Comparison of ENCODE assay signal across 16 cellular contexts in genomic region chr1:86712088-86712860, GRCh38.
"Had no signal": no experiment of that assay in that cellular context is flagged by ENCODE, and none has a peak within 500 bp of the region (broad histone marks: within the 10 kb centered on the region; RNA-seq: fewer than 3 reads in every experiment).

No MANE protein-coding gene starts in this region.

- H3K27ac ChIP-seq: coronary artery, esophagus muscularis mucosa, ovary, tibial nerve, uterus had no signal

- H3K9me3 ChIP-seq: esophagus muscularis mucosa, ovary, tibial nerve, uterus had no signal

- H3K36me3 ChIP-seq: ovary, uterus had no signal

- H3K27me3 ChIP-seq: esophagus muscularis mucosa, ovary, tibial nerve, uterus had no signal

- DNase-seq: activated CD4-positive, alpha-beta T cell treated with anti-CD3 and anti-CD28 coated beads, Interleukin-2, amount 50 U/mL, for 1 hour; activated CD8-positive, alpha-beta memory T cell treated with anti-CD3 and anti-CD28 coated beads for 24 hours; activated gamma-delta T cell treated with Interleukin-2 at 50 U/mL for 16 hours; activated naive CD8-positive, alpha-beta T cell treated with anti-CD3 and anti-CD28 coated beads, Interleukin-2, amount 50 U/mL, for 24 hours; left cardiac atrium; midbrain; ovary; retina; stimulated activated CD4-positive, alpha-beta T cell treated with anti-CD3 and anti-CD28 coated beads, Interleukin-4, amount 100 ng/mL, for 1 hour; stimulated activated naive CD4-positive, alpha-beta T cell; substantia nigra; SW 1271; uterus had no signal

- ATAC-seq: activated naive CD8-positive, alpha-beta T cell treated with anti-CD3 and anti-CD28 coated beads, Interleukin-2, amount 50 U/mL, for 24 hours; left cardiac atrium had no signal

- H3K4me3 ChIP-seq: coronary artery, esophagus muscularis mucosa, ovary, tibial nerve, uterus had no signal
